24 cellular contexts compared by ENCODE assay signal in genomic region chr9:100813871-100814270, GRCh38.
DNase-seq lines count a peak whose midpoint lies in the region; ATAC-seq, FAIRE-seq and TF ChIP-seq lines count a peak whose summit lies in the region.
"Had no signal": no experiment of that assay in that cellular context is flagged by ENCODE, and none has a peak within 500 bp of the region (broad histone marks: within the 10 kb centered on the region; RNA-seq: fewer than 3 reads in every experiment).

No MANE protein-coding gene starts in this region.

- DNase-seq in kidney (peak; percentile 58), trophoblast cell (no peak), upper lobe of right lung (no peak), GM10266 (ENCODE audit: extremely low spot score) (no peak), A172 (ENCODE audit: low spot score) (no peak)
- DNase-seq: ACHN; AML-193; BE2C; CD4-positive, alpha-beta T cell; CD8-positive, alpha-beta memory T cell; DMS 273 treated with DMSO at 0.1 percent for 48 hours; DMS79; EL; GDM1; GOT3; HFFc6 had no signal

- H2AK5ac ChIP-seq in trophoblast cell (ENCODE audit: low read length), result no peak overlapping the region

- H3K4me1 ChIP-seq in kidney (ENCODE audit: control insufficient read depth in 1 of 2, insufficient read depth in 1 of 2, low read depth in 1 of 2, low read length in 2 of 2) (no peaks in the 10 kb centered on the region), trophoblast cell (ENCODE audit: control insufficient read depth in 1 of 2, insufficient read depth in 2 of 2, low read length in 2 of 2) (no peaks in the 10 kb centered on the region), upper lobe of right lung (no peaks in the 10 kb centered on the region)
- H3K4me1 ChIP-seq: A549; BE2C; BLaER1 treated with 17β-estradiol and CSF1 and Interleukin-3, amounts not matched to agents 10 nM and 100 nM; HAP-1 had no signal

- H3K14ac ChIP-seq in trophoblast cell (ENCODE audit: low read length), result no peak overlapping the region

- H3K27me3 ChIP-seq in trophoblast cell (ENCODE audit: insufficient read depth, low read length) (no peaks in the 10 kb centered on the region), upper lobe of right lung (no peaks in the 10 kb centered on the region)
- H3K27me3 ChIP-seq: BE2C; BLaER1 treated with 17β-estradiol and CSF1 and Interleukin-3, amounts not matched to agents 10 nM and 100 nM had no signal

- no peak overlapping the region for H4K91ac ChIP-seq in trophoblast cell (ENCODE audit: low read depth, low read length)

- no peak overlapping the region for H4K8ac ChIP-seq in trophoblast cell (ENCODE audit: low read depth, low read length)

- H3K79me1 ChIP-seq in trophoblast cell (ENCODE audit: low read length), result no peaks in the 10 kb centered on the region

- no peak overlapping the region for H3K4ac ChIP-seq in trophoblast cell (ENCODE audit: low read depth, low read length)

- FAIRE-seq in kidney (lab: Jason Lieb, UNC), result no peak
- FAIRE-seq: A549, D721Med, GM12891, GM18507, H54 had no signal

- H2AFZ ChIP-seq in trophoblast cell (ENCODE audit: insufficient read depth, low read length, poor library complexity), result no peak overlapping the region

- H3K18ac ChIP-seq in trophoblast cell (ENCODE audit: low read length), result no peak overlapping the region

- no peak overlapping the region for H2BK12ac ChIP-seq in trophoblast cell (ENCODE audit: low read length)

- TF ChIP-seq CTCF in kidney (IDR thresholded peaks at IDR 0.05; ENCODE audit: borderline replicate concordance, extremely low read depth, insufficient read depth) (no peak), upper lobe of right lung (IDR thresholded peaks at IDR 0.05) (no peak), GM10266 (IDR thresholded peaks at IDR 0.05; ENCODE audit: control insufficient read depth, insufficient read depth, low read depth, missing control alignments) (no peak)

- H2BK120ac ChIP-seq in trophoblast cell (ENCODE audit: insufficient read depth, low read length, poor library complexity), result no peak overlapping the region

- H3K9ac ChIP-seq in kidney (ENCODE audit: low read length in 2 of 2) (no peak overlapping the region), trophoblast cell (ENCODE audit: low read length) (no peak overlapping the region)
- H3K9ac ChIP-seq: BLaER1 treated with 17β-estradiol and CSF1 and Interleukin-3, amounts not matched to agents 10 nM and 100 nM had no signal

- intact Hi-C loops in kidney (cut with DNase I), result no loop called here
- intact Hi-C loops in upper lobe of right lung (cut with DNase I), result no loop called here

- no peaks in the 10 kb centered on the region for H3K9me3 ChIP-seq in kidney (ENCODE audit: control insufficient read depth in 1 of 2, low read length in 2 of 2)
- peaks cover 11% of the 10 kb centered on the region for H3K9me3 ChIP-seq in trophoblast cell (ENCODE audit: insufficient read depth, low read depth, low read length)
- no peaks in the 10 kb centered on the region for H3K9me3 ChIP-seq in upper lobe of right lung
- H3K9me3 ChIP-seq: A549, BE2C, HAP-1 had no signal

- H3K27ac ChIP-seq in kidney (ENCODE audit: low read depth in 2 of 2, low read length in 2 of 2) (no peak overlapping the region), trophoblast cell (ENCODE audit: low read depth, low read length) (no peak overlapping the region), upper lobe of right lung (no peak overlapping the region)
- H3K27ac ChIP-seq: A549; BLaER1 treated with 17β-estradiol and CSF1 and Interleukin-3, amounts not matched to agents 10 nM and 100 nM had no signal

- H2BK5ac ChIP-seq in trophoblast cell (ENCODE audit: low read depth, low read length, poor library complexity), result no peak overlapping the region

- no peak overlapping the region for H3K4me2 ChIP-seq in trophoblast cell (ENCODE audit: low read length)
- H3K4me2 ChIP-seq: A549; BLaER1 treated with 17β-estradiol and CSF1 and Interleukin-3, amounts not matched to agents 10 nM and 100 nM had no signal

- no peak overlapping the region for H4K12ac ChIP-seq in trophoblast cell (ENCODE audit: low read depth, low read length)

- H3K23ac ChIP-seq in trophoblast cell (ENCODE audit: low read length), result no peak overlapping the region

- H3K4me3 ChIP-seq in kidney (ENCODE audit: low read length in 2 of 2) (no peak overlapping the region), trophoblast cell (ENCODE audit: low read depth, low read length) (peak overlapping the region; percentile 25), upper lobe of right lung (no peak overlapping the region)
- H3K4me3 ChIP-seq: A549; BLaER1 treated with 17β-estradiol and CSF1 and Interleukin-3, amounts not matched to agents 10 nM and 100 nM; HAP-1 had no signal

- WGBS in trophoblast cell (ENCODE audit: extremely low coverage, insufficient coverage, insufficient read length), result no CpG with 5 or more reads among the region's 2 CpGs

- ATAC-seq in upper lobe of right lung (peak; percentile 43), GM18870 (IDR thresholded peaks at IDR 0.05; ENCODE audit: unreplicated experiment) (no peak)
- ATAC-seq: A549 had no signal

- H3K36me3 ChIP-seq in kidney (ENCODE audit: control insufficient read depth in 1 of 2, insufficient read depth in 2 of 2, low read length in 2 of 2), result no peaks in the 10 kb centered on the region
- no peaks in the 10 kb centered on the region for H3K36me3 ChIP-seq in trophoblast cell (ENCODE audit: control insufficient read depth in 1 of 2, insufficient read depth in 2 of 2, low read length in 2 of 2)
- H3K36me3 ChIP-seq in upper lobe of right lung, result no peaks in the 10 kb centered on the region
- H3K36me3 ChIP-seq: BE2C; BLaER1 treated with 17β-estradiol and CSF1 and Interleukin-3, amounts not matched to agents 10 nM and 100 nM; HAP-1 had no signal

- no peaks in the 10 kb centered on the region for H3K79me2 ChIP-seq in trophoblast cell (ENCODE audit: control insufficient read depth, insufficient read depth, low read length, poor library complexity)
